15 cellular contexts compared by ENCODE assay signal in genomic region chr4:41132055-41132683, GRCh38.
A peak's percentile ranks its signal among the peaks of the same experiment; 100 is the strongest.
DNase-seq lines count a peak whose midpoint lies in the region; ATAC-seq and TF ChIP-seq lines count a peak whose summit lies in the region.
"Had no signal": no experiment of that assay in that cellular context is flagged by ENCODE, and none has a peak within 500 bp of the region (broad histone marks: within the 10 kb centered on the region; RNA-seq: fewer than 3 reads in every experiment).

No MANE protein-coding gene starts in this region.

- peaks cover 3% of the 10 kb centered on the region for H3K23me2 ChIP-seq in H9 (ENCODE audit: insufficient read length, low read depth, low read length, poor library complexity, severe bottlenecking)

- H4K5ac ChIP-seq in H9 (ENCODE audit: insufficient read length, low read depth, low read length) = no peak overlapping the region

- no peak overlapping the region for H2BK20ac ChIP-seq in H9 (ENCODE audit: low read depth, low read length, poor library complexity, severe bottlenecking)

- no peak overlapping the region for H2BK120ac ChIP-seq in H9 (ENCODE audit: low read depth, low read length, poor library complexity, severe bottlenecking)

- no peak overlapping the region for H2AK5ac ChIP-seq in H9 (ENCODE audit: insufficient read length, low read length)

- H2BK5ac ChIP-seq in H9 (ENCODE audit: insufficient read length, low read length) = no peak overlapping the region

- no peak overlapping the region for H3K56ac ChIP-seq in H9 (ENCODE audit: insufficient read length, low read depth, low read length)

- no peak overlapping the region for H3T11ph ChIP-seq in H9 (ENCODE audit: low read length)

- TF ChIP-seq CTCF in H9 (conservative IDR thresholded peaks at IDR 0.05) = no peak
- TF ChIP-seq CTCF in foreskin keratinocyte (conservative IDR thresholded peaks at IDR 0.05) = no peak
- TF ChIP-seq CTCF in stomach (IDR thresholded peaks at IDR 0.05) = no peak

- no peak overlapping the region for H3K4me2 ChIP-seq in H9 (ENCODE audit: insufficient read depth, insufficient read length, low read length)

- H3K9ac ChIP-seq in H9 (ENCODE audit: extremely low read depth, insufficient read length, low read length) = no peak overlapping the region

- no peak for TF ChIP-seq EP300 in stomach (IDR thresholded peaks at IDR 0.05)

- H3K27me3 Mint-ChIP-seq in H9 (ENCODE audit: low read depth) (no peaks in the 10 kb centered on the region), T-helper 17 cell (peaks cover 14% of the 10 kb centered on the region)

- no peaks in the 10 kb centered on the region for H3K27me3 ChIP-seq in H9 (ENCODE audit: insufficient read depth, low read length)
- H3K27me3 ChIP-seq in foreskin keratinocyte = no peaks in the 10 kb centered on the region
- H3K27me3 ChIP-seq in stomach = no peaks in the 10 kb centered on the region

- TF ChIP-seq POLR2A in stomach (IDR thresholded peaks at IDR 0.05) = no peak

- H2AFZ ChIP-seq in H9 (ENCODE audit: low read length) = no peak overlapping the region

- no peak overlapping the region for H4K8ac ChIP-seq in H9 (replicated peaks; ENCODE audit: insufficient read length, low read depth, low read length)

- H3K4me1 Mint-ChIP-seq in H9 (peaks cover 41 to 49% of the 10 kb centered on the region in 2 experiments), T-helper 17 cell (no peaks in the 10 kb centered on the region)

- H3K36me3 Mint-ChIP-seq in H9 (ENCODE audit: insufficient read depth in 1 of 3, low read depth in 3 of 3) = no peaks in the 10 kb centered on the region; a peak in 1 of 7 replicates
- no peaks in the 10 kb centered on the region for H3K36me3 Mint-ChIP-seq in T-helper 17 cell (ENCODE audit: low read depth)

- H4K20me1 ChIP-seq in H9 (ENCODE audit: control insufficient read depth, insufficient read depth, insufficient read length) = no peaks in the 10 kb centered on the region

- no peaks in the 10 kb centered on the region for H3K36me3 ChIP-seq in stomach

- H3K27ac Mint-ChIP-seq in H9 (peak overlapping the region in 2 of 3 experiments; percentile 10 to 79; a peak in 3 of 7 replicates), T-helper 17 cell (no peak overlapping the region)

- H3K9me3 Mint-ChIP-seq in H9 = no peaks in the 10 kb centered on the region

- no peak for DNase-seq in H9
- DNase-seq in NCI-H748 treated with DMSO at 0.1 percent for 48 hours (lab: John Stamatoyannopoulos, UW) = peak; percentile 20
- peak; percentile 42 to 62 for DNase-seq in foreskin keratinocyte
- peak; percentile 66 for DNase-seq in stomach
- DNase-seq in T-helper 17 cell = no peak
- no peak for DNase-seq in medulla oblongata (ENCODE audit: extremely low spot score)
- DNase-seq: activated CD4-positive, alpha-beta T cell treated with anti-CD3 and anti-CD28 coated beads, Interleukin-2, amount 50 U/mL, for 1 hour; amygdala; dermis blood vessel endothelial cell; MV-4-11; NCI-H524; retina; RPMI8226; stimulated activated CD4-positive, alpha-beta T cell treated with anti-CD3 and anti-CD28 coated beads, Interleukin-2, amount 100 ng/mL, for 48 hours had no signal

- H3K4me3 Mint-ChIP-seq in H9 (no peak overlapping the region), T-helper 17 cell (no peak overlapping the region)

- no peak overlapping the region for H4K91ac ChIP-seq in H9 (ENCODE audit: insufficient read length, low read depth, low read length)

- peak; percentile 64 for ATAC-seq in foreskin keratinocyte
- ATAC-seq in GM21619 (IDR thresholded peaks at IDR 0.05; ENCODE audit: unreplicated experiment) = no peak
- no peak for ATAC-seq in T-helper 17 cell

- no peaks in the 10 kb centered on the region for H3K79me1 ChIP-seq in H9 (ENCODE audit: insufficient read depth, low read depth, low read length, poor library complexity, severe bottlenecking)

- H3K4me1 ChIP-seq in H9 (ENCODE audit: insufficient read depth, low read length) (peaks cover 8% of the 10 kb centered on the region; the same call in 1 of the 2 replicates), foreskin keratinocyte (peaks cover 58% of the 10 kb centered on the region), stomach (peaks cover 37 to 87% (median 53%) of the 10 kb centered on the region in 4 donors)

- no peak overlapping the region for H3K4me3 ChIP-seq in stomach

- 100% methylated on average over 1 of the region's 2 CpGs for WGBS in H9 (ENCODE audit: extremely low coverage, insufficient read length, low lambda C conversion rate)
- whole genome bisulfite sequencing in stomach, 5 donors = 29 to 61% (median 43%) methylated on average over 2 of the region's 2 CpGs

- peak overlapping the region; percentile 93 for H2BK12ac ChIP-seq in H9 (ENCODE audit: insufficient read length, low read depth, low read length)

- no peaks in the 10 kb centered on the region for H3K9me3 ChIP-seq in H9 (ENCODE audit: control insufficient read depth, low read depth, low read length)
- no peaks in the 10 kb centered on the region for H3K9me3 ChIP-seq in stomach
- H3K9me3 ChIP-seq in T-helper 17 cell (ENCODE audit: control insufficient read depth, low read length, poor library complexity, severe bottlenecking) = no peaks in the 10 kb centered on the region

- no peak overlapping the region for H2BK15ac ChIP-seq in H9 (ENCODE audit: low read depth, low read length)

- H3K14ac ChIP-seq in H9 (ENCODE audit: insufficient read depth, low read length) = no peak overlapping the region

- intact Hi-C loops in stomach (cut with DNase I; ENCODE audit: low total_unique reads) = no loop called here

- H3K27ac ChIP-seq in H9 (ENCODE audit: insufficient read length, low read depth, low read length) = no peak overlapping the region
- H3K27ac ChIP-seq in foreskin keratinocyte = no peak overlapping the region
- peak overlapping the region in 2 of 5 donors; percentile 47 to 58 for H3K27ac ChIP-seq in stomach

- H3K4ac ChIP-seq in H9 (ENCODE audit: low read depth, low read length) = no peak overlapping the region

- no peak overlapping the region for H3K23ac ChIP-seq in H9 (ENCODE audit: insufficient read length, low read depth, low read length)

- no peaks in the 10 kb centered on the region for H3K79me2 ChIP-seq in H9 (ENCODE audit: insufficient read depth, low read length)

- no peak overlapping the region for H3K18ac ChIP-seq in H9 (ENCODE audit: insufficient read length, low read depth, low read length)

Comparison
In these comparisons a context has a peak if more than half of its experiments do, and no peak if none do; other contexts are left out.
1. DNase-seq: peak in NCI-H748 treated with DMSO at 0.1 percent for 48 hours (single experiment), foreskin keratinocyte (2 of 2) and stomach (single experiment); none in H9 (single experiment), T-helper 17 cell (0 of 3) and medulla oblongata (single experiment).